ENCODE assay signal across 1 cellular context in the genomic region with DNA sequence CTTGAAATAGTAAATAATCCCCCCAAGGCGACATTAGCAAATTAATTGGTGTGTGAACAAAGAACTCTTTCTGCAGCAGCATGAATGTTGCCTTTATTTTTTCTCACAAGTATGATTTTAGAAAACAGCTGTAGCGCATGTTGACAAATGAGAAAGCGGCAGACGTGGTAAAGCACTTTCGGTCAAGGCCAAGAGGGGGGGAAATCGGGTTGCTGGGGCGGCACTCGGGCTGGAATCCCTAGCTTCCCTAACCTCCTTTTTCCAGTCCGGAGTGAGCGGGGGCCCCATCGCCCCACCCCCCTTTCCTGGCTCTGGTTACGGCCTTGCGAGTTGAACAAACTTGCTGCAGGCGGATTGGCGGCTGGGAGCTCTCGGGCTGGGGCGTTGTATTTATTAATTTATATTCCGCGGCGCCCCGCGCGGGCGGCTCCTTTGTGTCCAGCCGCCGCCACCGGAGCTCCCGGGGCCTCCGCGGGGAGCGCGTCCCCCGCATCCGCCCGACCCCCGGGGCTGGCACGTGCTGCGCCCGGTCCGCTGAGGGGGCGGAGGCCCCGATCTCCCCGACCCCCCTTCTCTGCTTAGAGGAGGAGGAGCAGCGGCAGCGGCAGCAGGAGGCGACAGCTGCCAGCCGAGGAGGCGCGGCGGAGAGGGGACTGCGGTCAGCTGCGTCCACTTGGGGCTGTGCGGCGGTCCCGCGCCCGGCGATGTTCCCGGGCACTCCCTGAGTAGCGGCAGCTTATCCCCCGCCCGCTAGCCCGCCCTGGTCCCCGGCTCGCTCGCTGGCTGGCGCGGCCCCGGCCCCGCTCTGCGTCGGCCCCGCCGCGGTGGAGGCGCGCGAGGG.
TF ChIP-seq lines count a peak whose summit lies in the region.

A gene with protein sequence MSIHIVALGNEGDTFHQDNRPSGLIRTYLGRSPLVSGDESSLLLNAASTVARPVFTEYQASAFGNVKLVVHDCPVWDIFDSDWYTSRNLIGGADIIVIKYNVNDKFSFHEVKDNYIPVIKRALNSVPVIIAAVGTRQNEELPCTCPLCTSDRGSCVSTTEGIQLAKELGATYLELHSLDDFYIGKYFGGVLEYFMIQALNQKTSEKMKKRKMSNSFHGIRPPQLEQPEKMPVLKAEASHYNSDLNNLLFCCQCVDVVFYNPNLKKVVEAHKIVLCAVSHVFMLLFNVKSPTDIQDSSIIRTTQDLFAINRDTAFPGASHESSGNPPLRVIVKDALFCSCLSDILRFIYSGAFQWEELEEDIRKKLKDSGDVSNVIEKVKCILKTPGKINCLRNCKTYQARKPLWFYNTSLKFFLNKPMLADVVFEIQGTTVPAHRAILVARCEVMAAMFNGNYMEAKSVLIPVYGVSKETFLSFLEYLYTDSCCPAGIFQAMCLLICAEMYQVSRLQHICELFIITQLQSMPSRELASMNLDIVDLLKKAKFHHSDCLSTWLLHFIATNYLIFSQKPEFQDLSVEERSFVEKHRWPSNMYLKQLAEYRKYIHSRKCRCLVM (plus strand): TSS at position 607 of the 841 bp plus-strand sequence. CDS start 347 bp downstream, outside the sequence.

TF ChIP-seq in K562, 482 proteins besides CTCF, POLR2A, EP300 and RAD21 (continued from another document and continues in another):
- TF ChIP-seq, protein P1, sequence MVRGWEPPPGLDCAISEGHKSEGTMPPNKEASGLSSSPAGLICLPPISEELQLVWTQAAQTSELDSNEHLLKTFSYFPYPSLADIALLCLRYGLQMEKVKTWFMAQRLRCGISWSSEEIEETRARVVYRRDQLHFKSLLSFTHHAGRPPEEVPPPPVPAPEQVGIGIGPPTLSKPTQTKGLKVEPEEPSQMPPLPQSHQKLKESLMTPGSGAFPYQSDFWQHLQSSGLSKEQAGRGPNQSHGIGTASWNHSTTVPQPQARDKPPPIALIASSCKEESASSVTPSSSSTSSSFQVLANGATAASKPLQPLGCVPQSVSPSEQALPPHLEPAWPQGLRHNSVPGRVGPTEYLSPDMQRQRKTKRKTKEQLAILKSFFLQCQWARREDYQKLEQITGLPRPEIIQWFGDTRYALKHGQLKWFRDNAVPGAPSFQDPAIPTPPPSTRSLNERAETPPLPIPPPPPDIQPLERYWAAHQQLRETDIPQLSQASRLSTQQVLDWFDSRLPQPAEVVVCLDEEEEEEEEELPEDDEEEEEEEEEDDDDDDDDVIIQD (CRISPR knock-in tag; IDR thresholded peaks at IDR 0.05), result no peak
- no peak for TF ChIP-seq ZNF696 (CRISPR knock-in tag; conservative IDR thresholded peaks at IDR 0.05)
- TF ChIP-seq, protein P2, sequence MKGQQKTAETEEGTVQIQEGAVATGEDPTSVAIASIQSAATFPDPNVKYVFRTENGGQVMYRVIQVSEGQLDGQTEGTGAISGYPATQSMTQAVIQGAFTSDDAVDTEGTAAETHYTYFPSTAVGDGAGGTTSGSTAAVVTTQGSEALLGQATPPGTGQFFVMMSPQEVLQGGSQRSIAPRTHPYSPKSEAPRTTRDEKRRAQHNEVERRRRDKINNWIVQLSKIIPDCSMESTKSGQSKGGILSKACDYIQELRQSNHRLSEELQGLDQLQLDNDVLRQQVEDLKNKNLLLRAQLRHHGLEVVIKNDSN (CRISPR knock-in tag; IDR thresholded peaks at IDR 0.05), result peak; percentile 48; the same call in 1 of the 2 replicates
- TF ChIP-seq SMARCC2 (IDR thresholded peaks at IDR 0.05; ENCODE audit: low read depth), result no peak; the same call in 1 of the 2 replicates
- no peak for TF ChIP-seq STAT5A (IDR thresholded peaks at IDR 0.05; ENCODE audit: borderline replicate concordance, low read length)
- no peak for TF ChIP-seq MIER1 (IDR thresholded peaks at IDR 0.05; ENCODE audit: low read depth)
- TF ChIP-seq, protein P3, sequence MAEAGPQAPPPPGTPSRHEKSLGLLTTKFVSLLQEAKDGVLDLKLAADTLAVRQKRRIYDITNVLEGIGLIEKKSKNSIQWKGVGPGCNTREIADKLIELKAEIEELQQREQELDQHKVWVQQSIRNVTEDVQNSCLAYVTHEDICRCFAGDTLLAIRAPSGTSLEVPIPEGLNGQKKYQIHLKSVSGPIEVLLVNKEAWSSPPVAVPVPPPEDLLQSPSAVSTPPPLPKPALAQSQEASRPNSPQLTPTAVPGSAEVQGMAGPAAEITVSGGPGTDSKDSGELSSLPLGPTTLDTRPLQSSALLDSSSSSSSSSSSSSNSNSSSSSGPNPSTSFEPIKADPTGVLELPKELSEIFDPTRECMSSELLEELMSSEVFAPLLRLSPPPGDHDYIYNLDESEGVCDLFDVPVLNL (CRISPR knock-in tag; IDR thresholded peaks at IDR 0.05; ENCODE audit: low read depth), result no peak
- 0 out of 4 replicates have a peak, but pooled peaks of 1 of the 2 experiments have one; percentile 51 for TF ChIP-seq HDAC1 (IDR thresholded peaks at IDR 0.05)
- TF ChIP-seq, protein P4, sequence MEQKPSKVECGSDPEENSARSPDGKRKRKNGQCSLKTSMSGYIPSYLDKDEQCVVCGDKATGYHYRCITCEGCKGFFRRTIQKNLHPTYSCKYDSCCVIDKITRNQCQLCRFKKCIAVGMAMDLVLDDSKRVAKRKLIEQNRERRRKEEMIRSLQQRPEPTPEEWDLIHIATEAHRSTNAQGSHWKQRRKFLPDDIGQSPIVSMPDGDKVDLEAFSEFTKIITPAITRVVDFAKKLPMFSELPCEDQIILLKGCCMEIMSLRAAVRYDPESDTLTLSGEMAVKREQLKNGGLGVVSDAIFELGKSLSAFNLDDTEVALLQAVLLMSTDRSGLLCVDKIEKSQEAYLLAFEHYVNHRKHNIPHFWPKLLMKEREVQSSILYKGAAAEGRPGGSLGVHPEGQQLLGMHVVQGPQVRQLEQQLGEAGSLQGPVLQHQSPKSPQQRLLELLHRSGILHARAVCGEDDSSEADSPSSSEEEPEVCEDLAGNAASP (IDR thresholded peaks at IDR 0.05), result no peak
- no peak; the same call in 1 of the 2 replicates for TF ChIP-seq ZSCAN32 (CRISPR knock-in tag; IDR thresholded peaks at IDR 0.05)
- TF ChIP-seq ZNF436 (CRISPR knock-in tag; IDR thresholded peaks at IDR 0.05), result no peak; the same call in 1 of the 2 replicates
- TF ChIP-seq EHMT2 (IDR thresholded peaks at IDR 0.05), result no peak
- no peak for TF ChIP-seq CBX2 (IDR thresholded peaks at IDR 0.05; ENCODE audit: insufficient read depth, low read length, poor library complexity, severe bottlenecking)
- TF ChIP-seq, protein P5, sequence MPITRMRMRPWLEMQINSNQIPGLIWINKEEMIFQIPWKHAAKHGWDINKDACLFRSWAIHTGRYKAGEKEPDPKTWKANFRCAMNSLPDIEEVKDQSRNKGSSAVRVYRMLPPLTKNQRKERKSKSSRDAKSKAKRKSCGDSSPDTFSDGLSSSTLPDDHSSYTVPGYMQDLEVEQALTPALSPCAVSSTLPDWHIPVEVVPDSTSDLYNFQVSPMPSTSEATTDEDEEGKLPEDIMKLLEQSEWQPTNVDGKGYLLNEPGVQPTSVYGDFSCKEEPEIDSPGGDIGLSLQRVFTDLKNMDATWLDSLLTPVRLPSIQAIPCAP (CRISPR knock-in tag; IDR thresholded peaks at IDR 0.05; ENCODE audit: borderline replicate concordance), result no peak
- TF ChIP-seq ETS2 (tag; IDR thresholded peaks at IDR 0.05; ENCODE audit: borderline replicate concordance, poor library complexity, severe bottlenecking), result no peak
- TF ChIP-seq POLR2AphosphoS2 (IDR thresholded peaks at IDR 0.05; ENCODE audit: low read length), result no peak
- no peak for TF ChIP-seq ZZZ3 (IDR thresholded peaks at IDR 0.05)
- TF ChIP-seq, protein P6, sequence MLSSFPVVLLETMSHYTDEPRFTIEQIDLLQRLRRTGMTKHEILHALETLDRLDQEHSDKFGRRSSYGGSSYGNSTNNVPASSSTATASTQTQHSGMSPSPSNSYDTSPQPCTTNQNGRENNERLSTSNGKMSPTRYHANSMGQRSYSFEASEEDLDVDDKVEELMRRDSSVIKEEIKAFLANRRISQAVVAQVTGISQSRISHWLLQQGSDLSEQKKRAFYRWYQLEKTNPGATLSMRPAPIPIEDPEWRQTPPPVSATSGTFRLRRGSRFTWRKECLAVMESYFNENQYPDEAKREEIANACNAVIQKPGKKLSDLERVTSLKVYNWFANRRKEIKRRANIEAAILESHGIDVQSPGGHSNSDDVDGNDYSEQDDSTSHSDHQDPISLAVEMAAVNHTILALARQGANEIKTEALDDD (IDR thresholded peaks at IDR 0.05), result peak; percentile 27
- TF ChIP-seq KLF13 (tag; IDR thresholded peaks at IDR 0.05; ENCODE audit: borderline replicate concordance, low read depth), result peak; percentile 96
- no peak for TF ChIP-seq TCF7L2 (IDR thresholded peaks at IDR 0.05; ENCODE audit: low read depth, low read length)
- TF ChIP-seq, protein P7, sequence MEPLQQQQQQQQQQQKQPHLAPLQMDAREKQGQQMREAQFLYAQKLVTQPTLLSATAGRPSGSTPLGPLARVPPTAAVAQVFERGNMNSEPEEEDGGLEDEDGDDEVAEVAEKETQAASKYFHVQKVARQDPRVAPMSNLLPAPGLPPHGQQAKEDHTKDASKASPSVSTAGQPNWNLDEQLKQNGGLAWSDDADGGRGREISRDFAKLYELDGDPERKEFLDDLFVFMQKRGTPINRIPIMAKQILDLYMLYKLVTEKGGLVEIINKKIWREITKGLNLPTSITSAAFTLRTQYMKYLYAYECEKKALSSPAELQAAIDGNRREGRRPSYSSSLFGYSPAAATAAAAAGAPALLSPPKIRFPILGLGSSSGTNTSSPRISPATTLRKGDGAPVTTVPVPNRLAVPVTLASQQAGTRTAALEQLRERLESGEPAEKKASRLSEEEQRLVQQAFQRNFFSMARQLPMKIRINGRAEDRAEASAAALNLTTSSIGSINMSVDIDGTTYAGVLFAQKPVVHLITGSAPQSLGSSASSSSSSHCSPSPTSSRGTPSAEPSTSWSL (CRISPR knock-in tag; IDR thresholded peaks at IDR 0.05; ENCODE audit: borderline replicate concordance), result no peak
- TF ChIP-seq, protein P8, sequence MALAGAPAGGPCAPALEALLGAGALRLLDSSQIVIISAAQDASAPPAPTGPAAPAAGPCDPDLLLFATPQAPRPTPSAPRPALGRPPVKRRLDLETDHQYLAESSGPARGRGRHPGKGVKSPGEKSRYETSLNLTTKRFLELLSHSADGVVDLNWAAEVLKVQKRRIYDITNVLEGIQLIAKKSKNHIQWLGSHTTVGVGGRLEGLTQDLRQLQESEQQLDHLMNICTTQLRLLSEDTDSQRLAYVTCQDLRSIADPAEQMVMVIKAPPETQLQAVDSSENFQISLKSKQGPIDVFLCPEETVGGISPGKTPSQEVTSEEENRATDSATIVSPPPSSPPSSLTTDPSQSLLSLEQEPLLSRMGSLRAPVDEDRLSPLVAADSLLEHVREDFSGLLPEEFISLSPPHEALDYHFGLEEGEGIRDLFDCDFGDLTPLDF (CRISPR knock-in tag; IDR thresholded peaks at IDR 0.05), result no peak
- TF ChIP-seq ZBTB17 (CRISPR knock-in tag; IDR thresholded peaks at IDR 0.05), result peak; percentile 83
- 0 out of 2 replicates have a peak, but pooled peaks have one; percentile 22 for TF ChIP-seq MTA1 (IDR thresholded peaks at IDR 0.05; ENCODE audit: borderline replicate concordance)
- no peak for TF ChIP-seq TRIM24 (IDR thresholded peaks at IDR 0.05)
- TF ChIP-seq RBM34 (IDR thresholded peaks at IDR 0.05; ENCODE audit: borderline replicate concordance, insufficient read depth, low read length), result no peak
- TF ChIP-seq SMAD3 (CRISPR knock-in tag; conservative IDR thresholded peaks at IDR 0.05), result 0 out of 2 replicates have a peak, but pooled peaks have one; percentile 54
- TF ChIP-seq LCOR (CRISPR knock-in tag; IDR thresholded peaks at IDR 0.05), result peak; percentile 65; the same call in 1 of the 2 replicates
- peak; percentile 97 for TF ChIP-seq CXXC5 (CRISPR knock-in tag; IDR thresholded peaks at IDR 0.05)
- TF ChIP-seq NCOR1 (IDR thresholded peaks at IDR 0.05), result peak; percentile 70
- TF ChIP-seq GABPA (tag; conservative IDR thresholded peaks at IDR 0.05; ENCODE audit: low read depth), result peak; percentile 67
- TF ChIP-seq NUFIP1 (IDR thresholded peaks at IDR 0.05; ENCODE audit: partially characterized antibody), result no peak
- TF ChIP-seq ZNF124 (CRISPR knock-in tag; IDR thresholded peaks at IDR 0.05), result no peak
- TF ChIP-seq ZNF133 (CRISPR knock-in tag; IDR thresholded peaks at IDR 0.05), result no peak
- TF ChIP-seq, protein P9, sequence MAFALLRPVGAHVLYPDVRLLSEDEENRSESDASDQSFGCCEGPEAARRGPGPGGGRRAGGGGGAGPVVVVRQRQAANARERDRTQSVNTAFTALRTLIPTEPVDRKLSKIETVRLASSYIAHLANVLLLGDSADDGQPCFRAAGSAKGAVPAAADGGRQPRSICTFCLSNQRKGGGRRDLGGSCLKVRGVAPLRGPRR (CRISPR knock-in tag; IDR thresholded peaks at IDR 0.05), result peak; percentile 17; the same call in 1 of the 2 replicates
- TF ChIP-seq ZNF830 (CRISPR knock-in tag; IDR thresholded peaks at IDR 0.05), result no peak
- no peak for TF ChIP-seq RHOXF2B (CRISPR knock-in tag; conservative IDR thresholded peaks at IDR 0.05)
- TF ChIP-seq, protein P10, sequence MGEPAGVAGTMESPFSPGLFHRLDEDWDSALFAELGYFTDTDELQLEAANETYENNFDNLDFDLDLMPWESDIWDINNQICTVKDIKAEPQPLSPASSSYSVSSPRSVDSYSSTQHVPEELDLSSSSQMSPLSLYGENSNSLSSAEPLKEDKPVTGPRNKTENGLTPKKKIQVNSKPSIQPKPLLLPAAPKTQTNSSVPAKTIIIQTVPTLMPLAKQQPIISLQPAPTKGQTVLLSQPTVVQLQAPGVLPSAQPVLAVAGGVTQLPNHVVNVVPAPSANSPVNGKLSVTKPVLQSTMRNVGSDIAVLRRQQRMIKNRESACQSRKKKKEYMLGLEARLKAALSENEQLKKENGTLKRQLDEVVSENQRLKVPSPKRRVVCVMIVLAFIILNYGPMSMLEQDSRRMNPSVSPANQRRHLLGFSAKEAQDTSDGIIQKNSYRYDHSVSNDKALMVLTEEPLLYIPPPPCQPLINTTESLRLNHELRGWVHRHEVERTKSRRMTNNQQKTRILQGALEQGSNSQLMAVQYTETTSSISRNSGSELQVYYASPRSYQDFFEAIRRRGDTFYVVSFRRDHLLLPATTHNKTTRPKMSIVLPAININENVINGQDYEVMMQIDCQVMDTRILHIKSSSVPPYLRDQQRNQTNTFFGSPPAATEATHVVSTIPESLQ (CRISPR knock-in tag; IDR thresholded peaks at IDR 0.05), result no peak
- no peak for TF ChIP-seq ASH1L (IDR thresholded peaks at IDR 0.05; ENCODE audit: borderline replicate concordance, low read depth, partially characterized antibody)
- peak; percentile 85; the same call in 1 of the 2 replicates for TF ChIP-seq ERF (CRISPR knock-in tag; IDR thresholded peaks at IDR 0.05)
- TF ChIP-seq, protein P11, sequence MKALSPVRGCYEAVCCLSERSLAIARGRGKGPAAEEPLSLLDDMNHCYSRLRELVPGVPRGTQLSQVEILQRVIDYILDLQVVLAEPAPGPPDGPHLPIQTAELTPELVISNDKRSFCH (CRISPR knock-in tag; IDR thresholded peaks at IDR 0.05), result no peak
- TF ChIP-seq, protein P11 (tag; IDR thresholded peaks at IDR 0.05), result no peak
- TF ChIP-seq ZNF695 (CRISPR knock-in tag; IDR thresholded peaks at IDR 0.05), result no peak
- no peak for TF ChIP-seq CBX5 (IDR thresholded peaks at IDR 0.05; ENCODE audit: borderline replicate concordance, low read depth)
- TF ChIP-seq SMC3 (conservative IDR thresholded peaks at IDR 0.05; ENCODE audit: insufficient read depth, low read depth, low read length), result no peak
- no peak for TF ChIP-seq STAG1 (CRISPR knock-in tag; IDR thresholded peaks at IDR 0.05; ENCODE audit: borderline replicate concordance)
- TF ChIP-seq NBN (IDR thresholded peaks at IDR 0.05; ENCODE audit: low read depth), result 0 out of 2 replicates have a peak, but pooled peaks have one; percentile 56
- no peak for TF ChIP-seq BRF1 (IDR thresholded peaks at IDR 0.05; ENCODE audit: borderline replicate concordance, extremely low read depth, insufficient read length)
- no peak for TF ChIP-seq ZNF41 (CRISPR knock-in tag; conservative IDR thresholded peaks at IDR 0.05)
- TF ChIP-seq ZNF121 (CRISPR knock-in tag; conservative IDR thresholded peaks at IDR 0.05), result no peak
- no peak for TF ChIP-seq TFAM (CRISPR knock-in tag; conservative IDR thresholded peaks at IDR 0.05)
- no peak for TF ChIP-seq XRCC3 (IDR thresholded peaks at IDR 0.05)
